ENCODE assay signal across 22 cellular contexts in the genomic region with DNA sequence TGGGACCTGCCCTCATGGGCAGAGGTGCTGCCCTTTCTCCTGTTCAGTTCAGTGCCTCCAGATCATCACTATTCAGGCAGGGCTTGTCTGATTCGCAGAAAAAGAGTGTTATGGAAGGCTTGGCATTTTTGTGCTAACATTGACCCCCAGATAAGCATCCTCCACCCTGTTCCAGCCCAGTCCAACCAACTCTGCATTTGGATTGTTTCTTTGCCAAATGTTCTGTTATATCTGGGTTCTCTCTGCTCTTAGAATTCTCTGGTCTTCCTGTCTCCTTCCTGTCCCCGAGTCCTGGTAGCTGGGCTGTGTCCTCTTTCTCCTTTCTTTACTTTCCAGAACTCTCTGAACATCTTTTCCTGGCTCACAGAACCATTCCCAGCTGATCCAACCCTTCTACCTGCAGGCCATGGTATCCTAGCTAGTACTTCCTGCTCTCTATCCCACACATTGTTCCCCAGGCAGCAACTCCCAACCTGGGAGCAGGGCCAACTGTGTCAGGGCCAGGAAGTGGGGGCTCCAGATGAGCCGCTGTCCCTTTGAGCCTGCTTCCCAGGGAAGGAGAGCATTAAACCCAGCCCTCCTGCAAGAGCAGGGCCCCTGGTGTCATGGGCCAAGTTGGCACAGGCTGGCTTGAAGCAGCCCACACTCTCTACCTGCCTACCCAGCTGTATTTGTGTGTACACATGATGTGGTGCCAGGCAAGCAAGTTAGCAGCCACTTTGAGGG.
DNase-seq lines count a peak whose midpoint lies in the region; ATAC-seq and TF ChIP-seq lines count a peak whose summit lies in the region.
"Had no signal": no experiment of that assay in that cellular context is flagged by ENCODE, and none has a peak within 500 bp of the region (broad histone marks: within the 10 kb centered on the region; RNA-seq: fewer than 3 reads in every experiment).

No MANE protein-coding gene starts in this region.

- H3K36me3 ChIP-seq in mammary epithelial cell (ENCODE audit: insufficient read depth, low read length) = no peaks in the 10 kb centered on the region
- no peaks in the 10 kb centered on the region for H3K36me3 ChIP-seq in A673 (ENCODE audit: insufficient read depth, low read length, poor library complexity, severe bottlenecking)
- H3K36me3 ChIP-seq: lower lobe of right lung, upper lobe of left lung had no signal

- H3K27ac ChIP-seq in mammary epithelial cell (ENCODE audit: insufficient read depth, low read depth, low read length) (no peak overlapping the region), right cardiac atrium (ENCODE audit: low read length) (no peak overlapping the region), A673 (ENCODE audit: low read depth, low read length, poor library complexity, severe bottlenecking) (no peak overlapping the region)
- H3K27ac ChIP-seq: lower lobe of right lung, upper lobe of left lung had no signal

- no peaks in the 10 kb centered on the region for H3K36me3 Mint-ChIP-seq in MCF 10A (ENCODE audit: insufficient read depth, unreplicated experiment)
- H3K36me3 Mint-ChIP-seq: CD4-positive, alpha-beta memory T cell; stimulated activated naive B cell treated with anti-CD40 and anti-IgM and Interleukin-4, amounts not matched to agents 10 μg/mL and 1 μg/mL and 100 μg/mL, for 72 hours had no signal

- H3K9ac ChIP-seq in mammary epithelial cell (ENCODE audit: insufficient read depth, low read length) = no peak overlapping the region

- H3K27me3 Mint-ChIP-seq in MCF 10A (ENCODE audit: insufficient read depth, unreplicated experiment) = no peaks in the 10 kb centered on the region
- H3K27me3 Mint-ChIP-seq: progenitor cell of endocrine pancreas; stimulated activated naive B cell treated with anti-CD40 and anti-IgM and Interleukin-4, amounts not matched to agents 10 μg/mL and 1 μg/mL and 100 μg/mL, for 72 hours had no signal

- peaks cover 23% of the 10 kb centered on the region for H3K9me3 Mint-ChIP-seq in MCF 10A (ENCODE audit: unreplicated experiment)

- H3K4me1 ChIP-seq in mammary epithelial cell (ENCODE audit: insufficient read depth, low read length) (peaks cover 9% of the 10 kb centered on the region), right cardiac atrium (ENCODE audit: control insufficient read depth, insufficient read depth, low read length) (peaks cover 11% of the 10 kb centered on the region), A673 (ENCODE audit: insufficient read depth, low read length, poor library complexity, severe bottlenecking) (no peaks in the 10 kb centered on the region)
- H3K4me1 ChIP-seq: lower lobe of right lung had no signal

- H3K9me3 ChIP-seq in mammary epithelial cell (replicated peaks; ENCODE audit: insufficient read depth, low read length) (no peaks in the 10 kb centered on the region), right cardiac atrium (ENCODE audit: control insufficient read depth, low read length) (no peaks in the 10 kb centered on the region), A673 (ENCODE audit: low read depth, low read length, poor library complexity, severe bottlenecking) (peaks cover 4% of the 10 kb centered on the region)
- H3K9me3 ChIP-seq: lower lobe of right lung had no signal

- peak overlapping the region; percentile 5 for H3K4me2 ChIP-seq in mammary epithelial cell (ENCODE audit: insufficient read depth, low read depth, low read length)

- CTCF ChIA-PET in mammary epithelial cell (lab: Charles Lee; ENCODE audit: low non-redundant PET) (no interaction called here), MCF 10A (lab: Yijun Ruan, JAX) (no interaction called here), A673 (lab: Charles Lee) (no interaction called here)

- no peaks in the 10 kb centered on the region for H3K4me1 Mint-ChIP-seq in MCF 10A (ENCODE audit: insufficient read depth, unreplicated experiment)
- H3K4me1 Mint-ChIP-seq: CD4-positive, alpha-beta memory T cell; naive thymus-derived CD4-positive, alpha-beta T cell; stimulated activated naive B cell treated with anti-CD40 and anti-IgM and Interleukin-4, amounts not matched to agents 10 μg/mL and 1 μg/mL and 100 μg/mL, for 72 hours had no signal

- no peak overlapping the region for H3K27ac Mint-ChIP-seq in MCF 10A (ENCODE audit: low read depth, unreplicated experiment)
- H3K27ac Mint-ChIP-seq: activated T-helper 1 cell treated with anti-CD3 and anti-CD28 coated beads, Interleukin-12 subunit alpha, Interleukin-12 subunit beta, Interleukin-2, Interleukin-4 antibody, amounts not matched to agents 30 ng/mL and 10 ng/mL and 1 ng/mL, durations not matched to agents 14 hours and 24 hours and 36 hours; CD4-positive, alpha-beta memory T cell; naive thymus-derived CD4-positive, alpha-beta T cell; progenitor cell of endocrine pancreas; stimulated activated naive B cell treated with anti-CD40 and anti-IgM and Interleukin-4, amounts not matched to agents 10 μg/mL and 1 μg/mL and 100 μg/mL, for 72 hours; WTC11 had no signal

- DNase-seq in mammary epithelial cell (no peak), MCF 10A (ENCODE audit: unreplicated experiment) (no peak), NCI-H774 (lab: John Stamatoyannopoulos, UW) (peak; percentile 50), right cardiac atrium (peak; percentile 62 to 78 (median 74)), A673 (ENCODE audit: low spot score) (no peak), G401 (ENCODE audit: low spot score) (no peak)
- DNase-seq: activated CD8-positive, alpha-beta memory T cell treated with anti-CD3 and anti-CD28 coated beads for 24 hours; CD4-positive, alpha-beta memory T cell; cerebellar nuclear complex; H7; lower lobe of right lung; naive thymus-derived CD4-positive, alpha-beta T cell; NCI-H187 treated with DMSO at 0.1 percent for 48 hours; stimulated activated CD4-positive, alpha-beta T cell treated with anti-CD3 and anti-CD28 coated beads, Interleukin-12 subunit alpha, Interleukin-12 subunit beta, amount 100 ng/mL, for 4 hours; stimulated activated naive B cell treated with anti-CD40 and anti-IgM and Interleukin-4, amounts not matched to agents 10 μg/mL and 1 μg/mL and 100 μg/mL, for 72 hours; T-helper 1 cell; upper lobe of left lung had no signal

- POLR2A ChIA-PET in MCF 10A (lab: Yijun Ruan, JAX) = no interaction called here
- POLR2A ChIA-PET in A673 (lab: Charles Lee; ENCODE audit: low non-redundant PET) = no interaction called here

- no peaks in the 10 kb centered on the region for H3K27me3 ChIP-seq in mammary epithelial cell (ENCODE audit: insufficient read depth, low read length)
- H3K27me3 ChIP-seq in right cardiac atrium (ENCODE audit: control insufficient read depth, insufficient read depth) = no peaks in the 10 kb centered on the region
- H3K27me3 ChIP-seq in A673 (replicated peaks; ENCODE audit: insufficient read depth, low read depth, low read length, poor library complexity) = no peaks in the 10 kb centered on the region
- H3K27me3 ChIP-seq: upper lobe of left lung had no signal

- peak overlapping the region; percentile 52 for H2AFZ ChIP-seq in mammary epithelial cell (ENCODE audit: low read depth, low read length)

- no peak overlapping the region for H3K4me3 Mint-ChIP-seq in MCF 10A (ENCODE audit: unreplicated experiment)
- H3K4me3 Mint-ChIP-seq: activated T-helper 1 cell treated with anti-CD3 and anti-CD28 coated beads, Interleukin-12 subunit alpha, Interleukin-12 subunit beta, Interleukin-2, Interleukin-4 antibody, amounts not matched to agents 30 ng/mL and 10 ng/mL and 1 ng/mL, durations not matched to agents 14 hours and 24 hours and 36 hours; CD4-positive, alpha-beta memory T cell; naive thymus-derived CD4-positive, alpha-beta T cell; stimulated activated naive B cell treated with anti-CD40 and anti-IgM and Interleukin-4, amounts not matched to agents 10 μg/mL and 1 μg/mL and 100 μg/mL, for 72 hours; WTC11 had no signal

- intact Hi-C loops in mammary epithelial cell (cut with micrococcal nuclease) = no loop called here
- intact Hi-C loops in MCF 10A (cut with micrococcal nuclease) = no loop called here
- intact Hi-C loops in right cardiac atrium (cut with DNase I) = no loop called here
- intact Hi-C loops in A673 (cut with micrococcal nuclease; ENCODE audit: unreplicated experiment) = no loop called here

- ATAC-seq in right cardiac atrium (peak; percentile 72 to 93), GM19023 (IDR thresholded peaks at IDR 0.05; ENCODE audit: unreplicated experiment) (no peak), GM18867 (IDR thresholded peaks at IDR 0.05; ENCODE audit: unreplicated experiment) (no peak)
- ATAC-seq: lower lobe of right lung; naive thymus-derived CD4-positive, alpha-beta T cell; stimulated activated naive B cell treated with anti-CD40 and anti-IgM and Interleukin-4, amounts not matched to agents 10 μg/mL and 1 μg/mL and 100 μg/mL, for 72 hours; WTC11 had no signal

- BruUV-seq in mammary epithelial cell (replicated peaks; lab: Mats Ljungman, UMichigan) (no TSS peak), MCF 10A (replicated peaks; lab: Mats Ljungman, UMichigan) (no TSS peak), A673 (replicated peaks; lab: Mats Ljungman, UMichigan) (no TSS peak)

- H3K4me3 ChIP-seq in mammary epithelial cell (replicated peaks in 1 of 3; ENCODE audit: insufficient read depth in 1 of 3, low read depth in 2 of 3, low read length in 3 of 3) = no peak overlapping the region
- H3K4me3 ChIP-seq in right cardiac atrium (ENCODE audit: low read length) = no peak overlapping the region
- no peak overlapping the region for H3K4me3 ChIP-seq in A673 (ENCODE audit: low read depth, low read length, poor library complexity, severe bottlenecking)
- H3K4me3 ChIP-seq: lower lobe of right lung, upper lobe of left lung had no signal

- no peaks in the 10 kb centered on the region for H4K20me1 ChIP-seq in mammary epithelial cell (ENCODE audit: insufficient read depth, low read length)

- 17% methylated on average over 3 of the region's 3 CpGs for WGBS in mammary epithelial cell (ENCODE audit: low coverage, missing lambda C conversion rate)
- 19% methylated on average over 3 of the region's 3 CpGs for WGBS in right cardiac atrium

- TF ChIP-seq CTCF in mammary epithelial cell (conservative IDR thresholded peaks at IDR 0.05 in 1 of 2, IDR thresholded peaks at IDR 0.05 in 1 of 2; ENCODE audit: extremely low read depth in 1 of 2, insufficient read depth in 1 of 2, low read depth in 1 of 2, low read length in 2 of 2) (no peak), MCF 10A (IDR thresholded peaks at IDR 0.05; ENCODE audit: unreplicated experiment) (no peak), A673 (conservative IDR thresholded peaks at IDR 0.05; ENCODE audit: low read depth, low read length) (no peak)

- in situ Hi-C loops in mammary epithelial cell (cut with MboI; ENCODE audit: low sequenced_read_pairs in 2 of 2) = no loop called here
- in situ Hi-C loops in G401 (cut with HindIII; ENCODE audit: low sequenced_read_pairs) = no loop called here

- no peaks in the 10 kb centered on the region for H3K79me2 ChIP-seq in mammary epithelial cell (ENCODE audit: insufficient read depth, low read length)

- dilution Hi-C loops in mammary epithelial cell (cut with HindIII; ENCODE audit: low sequenced_read_pairs) = no loop called here

Comparison
In these comparisons a context has a peak if more than half of its experiments do, and no peak if none do; other contexts are left out.
1. DNase-seq: peak in NCI-H774 (single experiment) and right cardiac atrium (3 of 3); none in mammary epithelial cell (single experiment), MCF 10A (single experiment), A673 (single experiment) and G401 (single experiment).
2. ATAC-seq: peak in right cardiac atrium (2 of 2); none in GM19023 (single experiment) and GM18867 (single experiment).